ENCODE assay signal across 18 cellular contexts in the genomic region with DNA sequence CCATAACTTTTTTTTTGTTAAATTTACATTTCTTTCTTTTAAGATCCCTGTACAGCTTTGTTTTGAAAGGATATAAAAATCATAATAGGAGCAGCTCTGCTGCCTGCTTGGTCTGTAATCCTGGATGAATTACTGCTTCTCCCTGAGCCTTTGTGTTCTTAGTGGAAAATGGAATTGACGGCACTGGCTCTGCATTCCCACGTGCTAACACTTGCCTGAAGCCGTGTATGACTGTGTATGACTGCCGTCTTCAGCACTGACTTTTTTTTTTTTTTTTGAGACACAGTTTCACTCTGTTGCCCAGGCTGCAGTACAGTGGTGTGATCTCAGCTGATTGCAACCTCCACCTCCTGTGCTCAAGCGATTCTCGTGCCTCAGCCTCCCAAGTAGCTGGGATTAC. TPM values are rescaled to one million over a fixed set of nuclear protein-coding genes. Genes with fewer than 3 reads are reported as not detected.
DNase-seq lines count a peak whose midpoint lies in the region; FAIRE-seq and TF ChIP-seq lines count a peak whose summit lies in the region.
"Had no signal": no experiment of that assay in that cellular context is flagged by ENCODE, and none has a peak within 500 bp of the region (broad histone marks: within the 10 kb centered on the region; RNA-seq: fewer than 3 reads in every experiment).

No MANE protein-coding gene starts in this region.

- no peak for TF ChIP-seq POLR2A in transverse colon (IDR thresholded peaks at IDR 0.05)

- H3K9me3 ChIP-seq in mucosa of rectum (ENCODE audit: control insufficient read depth in 2 of 2, low read length in 2 of 2) (no peaks in the 10 kb centered on the region), transverse colon (no peaks in the 10 kb centered on the region), MG63 (no peaks in the 10 kb centered on the region)

- peaks cover 6 to 12% of the 10 kb centered on the region in 2 donors for H3K4me1 ChIP-seq in mucosa of rectum (ENCODE audit: control insufficient read depth in 2 of 2, insufficient read depth in 2 of 2, low read length in 2 of 2)
- peaks cover 0 to 11% (median 5%) of the 10 kb centered on the region in 4 donors for H3K4me1 ChIP-seq in transverse colon

- H3K36me3 ChIP-seq in mucosa of rectum (ENCODE audit: control insufficient read depth in 2 of 2, insufficient read depth in 2 of 2, low read length in 2 of 2) (peaks cover 9 to 17% of the 10 kb centered on the region in 2 donors), transverse colon (peaks cover 0 to 22% (median 5%) of the 10 kb centered on the region in 4 donors), MG63 (peaks cover 47% of the 10 kb centered on the region)

- WGBS in transverse colon (ENCODE audit: low coverage in 1 of 2), 2 donors: 65 to 78% methylated on average over 4 to 6 of the region's 6 CpGs

- FAIRE-seq in HTR-8/SVneo (lab: Jason Lieb, UNC): no peak
- FAIRE-seq: GM12891, GM18507, H54 had no signal

- intact Hi-C loops in transverse colon (cut with DNase I; ENCODE audit: low total_unique reads): no loop called here

- in situ Hi-C loops in transverse colon (cut with MboI; ENCODE audit: low pct_ligation_motif_present in 1 of 4, low pct_unique_long_range_greater_than_20kb in 1 of 4, low sequenced_read_pairs in 3 of 4): loop anchor here (5.0 to 25.0 kb wide), 5 partner anchors 249 to 599 kb away; partner anchors contain the start of gene MED7 (in 1 of the 4)

- H3K4me3 ChIP-seq in epithelial cell of esophagus (ENCODE audit: low read length) (no peak overlapping the region), mucosa of rectum (ENCODE audit: low read length in 2 of 2) (no peak overlapping the region), transverse colon (no peak overlapping the region), MG63 (no peak overlapping the region)

- TF ChIP-seq CTCF in epithelial cell of esophagus (IDR thresholded peaks at IDR 0.05; ENCODE audit: insufficient read depth, low read depth, low read length, missing control alignments) (no peak), transverse colon (IDR thresholded peaks at IDR 0.05) (no peak)

- DNase-seq in epithelial cell of esophagus (ENCODE audit: low read depth) (peak; percentile 58), transverse colon (no peak), MG63 (no peak), SIG-M5 treated with dmso at 0.1 percent for 504 hours (lab: John Stamatoyannopoulos, UW; ENCODE audit: unreplicated experiment) (no peak), HTR-8/SVneo (ENCODE audit: insufficient read length, low spot score) (no peak)
- DNase-seq: C1 segment of cervical spinal cord; Calu3; CD4-positive, alpha-beta memory T cell; COR-L47; DMS53; DMS79 treated with DMSO at 0.1 percent for 48 hours; GF-D8; GOT3; HCEC 1CT had no signal

- H3K9ac ChIP-seq in mucosa of rectum (ENCODE audit: low read depth in 1 of 2, low read length in 2 of 2): no peak overlapping the region

- TF ChIP-seq EP300 in transverse colon (IDR thresholded peaks at IDR 0.05; ENCODE audit: low read depth): no peak

- H3K27ac ChIP-seq in mucosa of rectum (ENCODE audit: low read depth in 2 of 2, low read length in 2 of 2): peak overlapping the region; percentile 43 to 66
- peak overlapping the region; percentile 11 to 41 (median 26) for H3K27ac ChIP-seq in transverse colon

- H3K27me3 ChIP-seq in mucosa of rectum (ENCODE audit: control insufficient read depth in 2 of 2, insufficient read depth in 2 of 2, low read length in 2 of 2) (no peaks in the 10 kb centered on the region), transverse colon (no peaks in the 10 kb centered on the region), MG63 (no peaks in the 10 kb centered on the region)

RNA-seq across cellular contexts. Expression of gene THG1L, which starts 4.8 kb away (rescaled TPM):
- total RNA-seq in transverse colon: 10 to 100 TPM in 2 of 4 donors, 1 to 10 TPM in 2; 2.2 to 16.8 (median 7.0) TPM
- total RNA-seq in MG63 (2014; rRNA removed; shearing (Covaris generic); ENCODE audit: low replicate concordance): 27.2 and 36.2 TPM in 2 replicates

RNA-seq across cellular contexts. Expression of gene LSM11, which starts 7.5 kb away (rescaled TPM):
- 1 to 10 TPM; 4.1 to 10.0 (median 5.8) TPM for total RNA-seq in transverse colon
- 3.9 and 4.3 TPM in 2 replicates for total RNA-seq in MG63 (2014; rRNA removed; shearing (Covaris generic); ENCODE audit: low replicate concordance)
